ENCODE assay signal across 1 cellular context in the genomic region with DNA sequence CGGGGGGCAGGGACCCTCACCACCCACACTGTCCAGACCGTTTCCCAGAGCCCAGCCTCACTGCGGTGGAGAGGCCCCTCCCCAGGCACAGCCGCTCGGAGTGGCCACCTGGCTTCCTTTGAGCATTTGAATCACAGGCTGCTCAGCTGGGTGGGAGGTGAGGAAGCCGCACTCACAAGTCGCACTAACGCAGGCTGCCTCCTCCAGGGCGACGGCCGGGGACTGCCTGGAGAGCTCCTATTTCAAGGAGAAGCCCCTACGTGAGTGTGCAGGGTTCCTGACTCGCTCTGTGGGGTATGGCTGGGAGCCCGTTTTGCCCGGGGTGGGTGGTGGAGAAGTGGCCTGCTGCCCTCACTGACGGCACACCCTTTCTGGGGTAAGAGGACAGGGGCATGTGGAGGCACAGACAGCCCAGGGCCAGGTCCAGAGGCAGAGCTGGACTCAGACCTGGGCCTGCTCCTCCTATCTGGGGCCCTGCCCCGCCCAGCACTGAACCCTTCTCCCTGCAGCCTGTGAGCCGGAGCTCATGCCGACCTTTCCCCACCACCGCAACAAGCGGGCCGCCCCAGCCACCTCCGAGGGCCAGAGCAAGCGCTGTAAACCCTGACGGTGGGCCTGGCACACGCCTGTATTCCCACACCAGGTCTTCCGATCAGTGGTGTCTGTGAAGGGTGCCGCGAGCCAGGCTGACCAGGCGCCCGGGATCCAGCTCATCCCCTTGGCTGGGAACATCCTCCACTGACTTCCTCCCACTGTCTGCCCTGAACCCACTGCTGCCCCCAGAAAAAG.
A peak's percentile ranks its signal among the peaks of the same experiment; 100 is the strongest.
TF ChIP-seq lines count a peak whose summit lies in the region.

No MANE protein-coding gene starts in this region.

TF ChIP-seq in HepG2, 621 proteins besides CTCF, POLR2A, EP300 and RAD21 (continued from another document and continues in another):
- TF ChIP-seq HMGXB4 (CRISPR knock-in tag; IDR thresholded peaks at IDR 0.05; ENCODE audit: borderline replicate concordance in 1 of 2, low read depth in 1 of 2) (0 out of 4 replicates have a peak, but pooled peaks of 1 of the 2 experiments have one; percentile 25), DZIP1 (CRISPR knock-in tag; IDR thresholded peaks at IDR 0.05) (peak; percentile 31; the same call in 1 of the 2 replicates), ZFP37 (CRISPR knock-in tag; IDR thresholded peaks at IDR 0.05; ENCODE audit: borderline replicate concordance) (0 out of 2 replicates have a peak, but pooled peaks have one; percentile 69), ZNF574 (CRISPR knock-in tag; IDR thresholded peaks at IDR 0.05) (no peak; the same call in 1 of the 2 replicates), SOX6 (IDR thresholded peaks at IDR 0.05) (no peak), SOX6 (CRISPR knock-in tag; IDR thresholded peaks at IDR 0.05) (peak; percentile 34; the same call in 1 of the 2 replicates), ZFY (CRISPR knock-in tag; IDR thresholded peaks at IDR 0.05) (peak; percentile 83), ZNF720 (CRISPR knock-in tag; IDR thresholded peaks at IDR 0.05) (no peak), ZNF414 (CRISPR knock-in tag; IDR thresholded peaks at IDR 0.05) (0 out of 2 replicates have a peak, but pooled peaks have one; percentile 13), POLR2AphosphoS5 (IDR thresholded peaks at IDR 0.05; ENCODE audit: low read depth, low read length) (no peak; the same call in 1 of the 2 replicates), ZNF737 (CRISPR knock-in tag; IDR thresholded peaks at IDR 0.05; ENCODE audit: borderline replicate concordance) (no peak), MED13 (CRISPR knock-in tag; IDR thresholded peaks at IDR 0.05) (0 out of 2 replicates have a peak, but pooled peaks have one; percentile 57), ZNF839 (CRISPR knock-in tag; IDR thresholded peaks at IDR 0.05; ENCODE audit: borderline replicate concordance) (no peak), IKZF4 (CRISPR knock-in tag; IDR thresholded peaks at IDR 0.05; ENCODE audit: borderline replicate concordance, low read depth, not compliant biosample characterization) (peak; percentile 0), NONO (IDR thresholded peaks at IDR 0.05) (no peak), NONO (CRISPR knock-in tag; conservative IDR thresholded peaks at IDR 0.05) (peak; percentile 50), FOXO1 (CRISPR knock-in tag; IDR thresholded peaks at IDR 0.05) (no peak; the same call in 1 of the 2 replicates), NFIC (IDR thresholded peaks at IDR 0.05; ENCODE audit: low read length) (no peak), NFRKB (IDR thresholded peaks at IDR 0.05) (no peak), IRX3 (CRISPR knock-in tag; IDR thresholded peaks at IDR 0.05; ENCODE audit: borderline replicate concordance, low read depth) (no peak; the same call in 1 of the 2 replicates), SNAPC2 (CRISPR knock-in tag; IDR thresholded peaks at IDR 0.05) (0 out of 2 replicates have a peak, but pooled peaks have one; percentile 63), KAT8 (CRISPR knock-in tag; IDR thresholded peaks at IDR 0.05) (peak; percentile 22), ZBTB38 (CRISPR knock-in tag; IDR thresholded peaks at IDR 0.05) (peak; percentile 67), ZNF263 (CRISPR knock-in tag; IDR thresholded peaks at IDR 0.05) (peak; percentile 81), CBX2 (IDR thresholded peaks at IDR 0.05; ENCODE audit: low read depth, low read length) (no peak), CBX2 (CRISPR knock-in tag; IDR thresholded peaks at IDR 0.05; ENCODE audit: low read depth) (no peak), ZBTB25 (CRISPR knock-in tag; IDR thresholded peaks at IDR 0.05) (0 out of 2 replicates have a peak, but pooled peaks have one; percentile 29), SAFB2 (CRISPR knock-in tag; IDR thresholded peaks at IDR 0.05; ENCODE audit: borderline replicate concordance, low read depth) (0 out of 2 replicates have a peak, but pooled peaks have one; percentile 77), EED (CRISPR knock-in tag; IDR thresholded peaks at IDR 0.05) (peak; percentile 45; the same call in 1 of the 2 replicates)
- TF ChIP-seq, protein P1, sequence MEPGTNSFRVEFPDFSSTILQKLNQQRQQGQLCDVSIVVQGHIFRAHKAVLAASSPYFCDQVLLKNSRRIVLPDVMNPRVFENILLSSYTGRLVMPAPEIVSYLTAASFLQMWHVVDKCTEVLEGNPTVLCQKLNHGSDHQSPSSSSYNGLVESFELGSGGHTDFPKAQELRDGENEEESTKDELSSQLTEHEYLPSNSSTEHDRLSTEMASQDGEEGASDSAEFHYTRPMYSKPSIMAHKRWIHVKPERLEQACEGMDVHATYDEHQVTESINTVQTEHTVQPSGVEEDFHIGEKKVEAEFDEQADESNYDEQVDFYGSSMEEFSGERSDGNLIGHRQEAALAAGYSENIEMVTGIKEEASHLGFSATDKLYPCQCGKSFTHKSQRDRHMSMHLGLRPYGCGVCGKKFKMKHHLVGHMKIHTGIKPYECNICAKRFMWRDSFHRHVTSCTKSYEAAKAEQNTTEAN (CRISPR knock-in tag; conservative IDR thresholded peaks at IDR 0.05): no peak
- TF ChIP-seq, protein P2, sequence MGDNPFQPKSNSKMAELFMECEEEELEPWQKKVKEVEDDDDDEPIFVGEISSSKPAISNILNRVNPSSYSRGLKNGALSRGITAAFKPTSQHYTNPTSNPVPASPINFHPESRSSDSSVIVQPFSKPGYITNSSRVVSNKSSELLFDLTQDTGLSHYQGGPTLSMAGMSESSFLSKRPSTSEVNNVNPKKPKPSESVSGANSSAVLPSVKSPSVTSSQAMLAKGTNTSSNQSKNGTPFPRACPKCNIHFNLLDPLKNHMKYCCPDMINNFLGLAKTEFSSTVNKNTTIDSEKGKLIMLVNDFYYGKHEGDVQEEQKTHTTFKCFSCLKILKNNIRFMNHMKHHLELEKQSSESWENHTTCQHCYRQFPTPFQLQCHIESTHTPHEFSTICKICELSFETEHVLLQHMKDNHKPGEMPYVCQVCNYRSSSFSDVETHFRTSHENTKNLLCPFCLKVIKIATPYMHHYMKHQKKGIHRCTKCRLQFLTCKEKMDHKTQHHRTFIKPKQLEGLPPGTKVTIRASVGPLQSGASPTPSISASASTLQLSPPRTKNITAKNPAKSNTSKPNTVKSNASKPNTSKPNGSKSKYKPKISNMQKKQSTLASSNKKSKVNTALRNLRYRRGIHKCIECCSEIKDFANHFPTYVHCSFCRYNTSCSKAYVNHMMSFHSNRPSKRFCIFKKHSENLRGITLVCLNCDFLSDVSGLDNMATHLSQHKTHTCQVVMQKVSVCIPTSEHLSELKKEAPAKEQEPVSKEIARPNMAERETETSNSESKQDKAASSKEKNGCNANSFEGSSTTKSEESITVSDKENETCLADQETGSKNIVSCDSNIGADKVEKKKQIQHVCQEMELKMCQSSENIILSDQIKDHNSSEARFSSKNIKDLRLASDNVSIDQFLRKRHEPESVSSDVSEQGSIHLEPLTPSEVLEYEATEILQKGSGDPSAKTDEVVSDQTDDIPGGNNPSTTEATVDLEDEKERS (CRISPR knock-in tag; IDR thresholded peaks at IDR 0.05): peak; percentile 42; the same call in 1 of the 2 replicates
- TF ChIP-seq, protein P3, sequence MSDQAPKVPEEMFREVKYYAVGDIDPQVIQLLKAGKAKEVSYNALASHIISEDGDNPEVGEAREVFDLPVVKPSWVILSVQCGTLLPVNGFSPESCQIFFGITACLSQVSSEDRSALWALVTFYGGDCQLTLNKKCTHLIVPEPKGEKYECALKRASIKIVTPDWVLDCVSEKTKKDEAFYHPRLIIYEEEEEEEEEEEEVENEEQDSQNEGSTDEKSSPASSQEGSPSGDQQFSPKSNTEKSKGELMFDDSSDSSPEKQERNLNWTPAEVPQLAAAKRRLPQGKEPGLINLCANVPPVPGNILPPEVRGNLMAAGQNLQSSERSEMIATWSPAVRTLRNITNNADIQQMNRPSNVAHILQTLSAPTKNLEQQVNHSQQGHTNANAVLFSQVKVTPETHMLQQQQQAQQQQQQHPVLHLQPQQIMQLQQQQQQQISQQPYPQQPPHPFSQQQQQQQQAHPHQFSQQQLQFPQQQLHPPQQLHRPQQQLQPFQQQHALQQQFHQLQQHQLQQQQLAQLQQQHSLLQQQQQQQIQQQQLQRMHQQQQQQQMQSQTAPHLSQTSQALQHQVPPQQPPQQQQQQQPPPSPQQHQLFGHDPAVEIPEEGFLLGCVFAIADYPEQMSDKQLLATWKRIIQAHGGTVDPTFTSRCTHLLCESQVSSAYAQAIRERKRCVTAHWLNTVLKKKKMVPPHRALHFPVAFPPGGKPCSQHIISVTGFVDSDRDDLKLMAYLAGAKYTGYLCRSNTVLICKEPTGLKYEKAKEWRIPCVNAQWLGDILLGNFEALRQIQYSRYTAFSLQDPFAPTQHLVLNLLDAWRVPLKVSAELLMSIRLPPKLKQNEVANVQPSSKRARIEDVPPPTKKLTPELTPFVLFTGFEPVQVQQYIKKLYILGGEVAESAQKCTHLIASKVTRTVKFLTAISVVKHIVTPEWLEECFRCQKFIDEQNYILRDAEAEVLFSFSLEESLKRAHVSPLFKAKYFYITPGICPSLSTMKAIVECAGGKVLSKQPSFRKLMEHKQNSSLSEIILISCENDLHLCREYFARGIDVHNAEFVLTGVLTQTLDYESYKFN (CRISPR knock-in tag; conservative IDR thresholded peaks at IDR 0.05): peak; percentile 60
- TF ChIP-seq, protein P4, sequence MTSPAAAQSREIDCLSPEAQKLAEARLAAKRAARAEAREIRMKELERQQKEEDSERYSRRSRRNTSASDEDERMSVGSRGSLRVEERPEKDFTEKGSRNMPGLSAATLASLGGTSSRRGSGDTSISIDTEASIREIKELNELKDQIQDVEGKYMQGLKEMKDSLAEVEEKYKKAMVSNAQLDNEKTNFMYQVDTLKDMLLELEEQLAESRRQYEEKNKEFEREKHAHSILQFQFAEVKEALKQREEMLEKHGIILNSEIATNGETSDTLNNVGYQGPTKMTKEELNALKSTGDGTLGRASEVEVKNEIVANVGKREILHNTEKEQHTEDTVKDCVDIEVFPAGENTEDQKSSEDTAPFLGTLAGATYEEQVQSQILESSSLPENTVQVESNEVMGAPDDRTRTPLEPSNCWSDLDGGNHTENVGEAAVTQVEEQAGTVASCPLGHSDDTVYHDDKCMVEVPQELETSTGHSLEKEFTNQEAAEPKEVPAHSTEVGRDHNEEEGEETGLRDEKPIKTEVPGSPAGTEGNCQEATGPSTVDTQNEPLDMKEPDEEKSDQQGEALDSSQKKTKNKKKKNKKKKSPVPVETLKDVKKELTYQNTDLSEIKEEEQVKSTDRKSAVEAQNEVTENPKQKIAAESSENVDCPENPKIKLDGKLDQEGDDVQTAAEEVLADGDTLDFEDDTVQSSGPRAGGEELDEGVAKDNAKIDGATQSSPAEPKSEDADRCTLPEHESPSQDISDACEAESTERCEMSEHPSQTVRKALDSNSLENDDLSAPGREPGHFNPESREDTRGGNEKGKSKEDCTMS (CRISPR knock-in tag; conservative IDR thresholded peaks at IDR 0.05): no peak
